In genomic region chr1:16088996-16089395, GRCh38 we compare ENCODE assay signal across 12 cellular contexts. TPM values are rescaled to one million over a fixed set of nuclear protein-coding genes. Genes with fewer than 3 reads are reported as not detected.
DNase-seq lines count a peak whose midpoint lies in the region; FAIRE-seq and TF ChIP-seq lines count a peak whose summit lies in the region.
"Had no signal": no experiment of that assay in that cellular context is flagged by ENCODE, and none has a peak within 500 bp of the region (broad histone marks: within the 10 kb centered on the region; RNA-seq: fewer than 3 reads in every experiment).

No MANE protein-coding gene starts in this region.

- H3K27ac ChIP-seq in fibroblast of lung (ENCODE audit: insufficient read depth, low read length) (no peak overlapping the region), smooth muscle cell (ENCODE audit: low read depth) (peak overlapping the region; percentile 10)

- TF ChIP-seq CTCF in fibroblast of lung (conservative IDR thresholded peaks at IDR 0.05 in 1 of 2, IDR thresholded peaks at IDR 0.05 in 1 of 2; ENCODE audit: low read depth in 1 of 2, low read length in 2 of 2) (no peak), smooth muscle cell (IDR thresholded peaks at IDR 0.05; ENCODE audit: borderline replicate concordance, insufficient read depth, poor library complexity, severe bottlenecking) (no peak)

- peak; percentile 78 for DNase-seq in H54 (ENCODE audit: insufficient read length, low spot score)
- DNase-seq in T1000 (lab: John Stamatoyannopoulos, UW): peak; percentile 36
- peak; percentile 51 to 92 for DNase-seq in fibroblast of lung (ENCODE audit: low read depth in 2 of 2)
- no peak for DNase-seq in smooth muscle cell (lab: John Stamatoyannopoulos, UW; ENCODE audit: unreplicated experiment)
- no peak for DNase-seq in NCI-H2081 treated with DMSO at 0.1 percent for 48 hours (lab: John Stamatoyannopoulos, UW)
- no peak for DNase-seq in SIG-M5 treated with dmso at 0.1 percent for 504 hours (lab: John Stamatoyannopoulos, UW; ENCODE audit: unreplicated experiment)
- no peak for DNase-seq in DMS153 treated with DMSO at 0.1 percent for 48 hours (lab: John Stamatoyannopoulos, UW; ENCODE audit: unreplicated experiment)
- DNase-seq: activated CD4-positive, alpha-beta memory T cell treated with anti-CD3 and anti-CD28 coated beads for 36 hours; DMS 273 treated with DMSO at 0.1 percent for 48 hours; effector memory CD4-positive, alpha-beta T cell; NCI-H748 treated with DMSO at 0.1 percent for 48 hours had no signal

- H2AFZ ChIP-seq in fibroblast of lung (ENCODE audit: low read length) (no peak overlapping the region), smooth muscle cell (ENCODE audit: low read depth) (no peak overlapping the region)

- H3K9ac ChIP-seq in fibroblast of lung (ENCODE audit: insufficient read depth, low read length) (no peak overlapping the region), smooth muscle cell (ENCODE audit: low read depth) (no peak overlapping the region)

- H3K4me2 ChIP-seq in fibroblast of lung (ENCODE audit: extremely low read depth, insufficient read depth, low read length) (no peak overlapping the region), smooth muscle cell (peak overlapping the region; percentile 13)

- no peak for TF ChIP-seq POLR2A in H54 (IDR thresholded peaks at IDR 0.05; ENCODE audit: low read depth, low read length)

- no peaks in the 10 kb centered on the region for H3K4me1 ChIP-seq in fibroblast of lung (ENCODE audit: control insufficient read depth, extremely low read depth, insufficient read depth, low read length)
- peaks cover 5% of the 10 kb centered on the region for H3K4me1 ChIP-seq in smooth muscle cell (ENCODE audit: low read depth)

- WGBS in smooth muscle cell (ENCODE audit: low lambda C conversion rate): 21% methylated on average over 9 of the region's 9 CpGs

- H3K27me3 ChIP-seq in fibroblast of lung (ENCODE audit: control insufficient read depth, insufficient read depth, low read length): peaks cover 3% of the 10 kb centered on the region
- H3K27me3 ChIP-seq in smooth muscle cell (ENCODE audit: low read depth): no peaks in the 10 kb centered on the region

- FAIRE-seq in H54 (lab: Jason Lieb, UNC): peak; percentile 67

- H3F3A ChIP-seq in smooth muscle cell (ENCODE audit: low read depth): no peaks in the 10 kb centered on the region

- no peaks in the 10 kb centered on the region for H4K20me1 ChIP-seq in fibroblast of lung (ENCODE audit: control insufficient read depth, extremely low read depth, insufficient read depth, low read length)
- H4K20me1 ChIP-seq in smooth muscle cell (ENCODE audit: low read depth): no peaks in the 10 kb centered on the region

- H3K4me3 ChIP-seq in fibroblast of lung (replicated peaks in 1 of 4; ENCODE audit: control extremely low read depth in 1 of 4, insufficient read depth in 1 of 4, low read depth in 3 of 4, low read length in 4 of 4): no peak overlapping the region
- no peak overlapping the region for H3K4me3 ChIP-seq in smooth muscle cell

- H3K36me3 ChIP-seq in fibroblast of lung (ENCODE audit: control insufficient read depth, insufficient read depth, low read length) (no peaks in the 10 kb centered on the region), smooth muscle cell (ENCODE audit: low read depth) (no peaks in the 10 kb centered on the region)

- H3K79me2 ChIP-seq in fibroblast of lung (ENCODE audit: control insufficient read depth, insufficient read depth, low read length) (no peaks in the 10 kb centered on the region), smooth muscle cell (ENCODE audit: low read depth) (no peaks in the 10 kb centered on the region)

- H3K9me3 ChIP-seq in fibroblast of lung (ENCODE audit: control insufficient read depth, insufficient read depth, low read depth, low read length) (no peaks in the 10 kb centered on the region), smooth muscle cell (replicated peaks; ENCODE audit: low read depth) (no peaks in the 10 kb centered on the region)

RNA-seq across cellular contexts. Expression of gene FAM131C, which starts 15.5 kb away (rescaled TPM):
- total RNA-seq in fibroblast of lung (0.26 and 0.50 TPM in 2 replicates), smooth muscle cell (0.76 and 1.5 TPM in 2 replicates)
- polyA plus RNA-seq in fibroblast of lung (0.26 and 0.34 TPM in 2 replicates), smooth muscle cell (1.4 and 2.4 TPM in 2 replicates)
- polyA plus RNA-seq in fibroblast of lung (2012): 0.66 and 0.91 TPM in 2 replicates
- 2.0 and 2.6 TPM in 2 replicates for polyA minus RNA-seq in fibroblast of lung (ENCODE audit: low replicate concordance)

RNA-seq across cellular contexts. Expression of gene CLCNKB, which starts 45.4 kb away (rescaled TPM):
- total RNA-seq in fibroblast of lung: under 0.01 and 0.33 TPM in 2 replicates
- 0.07 and 0.09 TPM in 2 replicates for polyA plus RNA-seq in fibroblast of lung
- polyA plus RNA-seq in fibroblast of lung (2012): 0.05 TPM in 1 of 2 replicates, not detected in the other
- polyA minus RNA-seq in fibroblast of lung (ENCODE audit: low replicate concordance): not detected in 2 replicates
- 0.13 and 0.76 TPM in 2 replicates for total RNA-seq in smooth muscle cell
- 0.30 and 0.86 TPM in 2 replicates for polyA plus RNA-seq in smooth muscle cell
- total RNA-seq: activated CD4-positive, alpha-beta memory T cell treated with anti-CD3 and anti-CD28 coated beads for 36 hours; T-helper 1 cell treated with Interleukin-12 subunit alpha and Interleukin-12 subunit beta and Interleukin-4 antibody, amounts not matched to agents 30 ng/mL and 1 ng/mL, for 36 hours had no signal

Comparison
In these comparisons a context has a peak if more than half of its experiments do, and no peak if none do; other contexts are left out.
1. DNase-seq: peak in H54 (single experiment), T1000 (single experiment) and fibroblast of lung (2 of 2); none in smooth muscle cell (single experiment), NCI-H2081 treated with DMSO at 0.1 percent for 48 hours (single experiment), SIG-M5 treated with dmso at 0.1 percent for 504 hours (single experiment) and DMS153 treated with DMSO at 0.1 percent for 48 hours (single experiment).